In the genomic region with DNA sequence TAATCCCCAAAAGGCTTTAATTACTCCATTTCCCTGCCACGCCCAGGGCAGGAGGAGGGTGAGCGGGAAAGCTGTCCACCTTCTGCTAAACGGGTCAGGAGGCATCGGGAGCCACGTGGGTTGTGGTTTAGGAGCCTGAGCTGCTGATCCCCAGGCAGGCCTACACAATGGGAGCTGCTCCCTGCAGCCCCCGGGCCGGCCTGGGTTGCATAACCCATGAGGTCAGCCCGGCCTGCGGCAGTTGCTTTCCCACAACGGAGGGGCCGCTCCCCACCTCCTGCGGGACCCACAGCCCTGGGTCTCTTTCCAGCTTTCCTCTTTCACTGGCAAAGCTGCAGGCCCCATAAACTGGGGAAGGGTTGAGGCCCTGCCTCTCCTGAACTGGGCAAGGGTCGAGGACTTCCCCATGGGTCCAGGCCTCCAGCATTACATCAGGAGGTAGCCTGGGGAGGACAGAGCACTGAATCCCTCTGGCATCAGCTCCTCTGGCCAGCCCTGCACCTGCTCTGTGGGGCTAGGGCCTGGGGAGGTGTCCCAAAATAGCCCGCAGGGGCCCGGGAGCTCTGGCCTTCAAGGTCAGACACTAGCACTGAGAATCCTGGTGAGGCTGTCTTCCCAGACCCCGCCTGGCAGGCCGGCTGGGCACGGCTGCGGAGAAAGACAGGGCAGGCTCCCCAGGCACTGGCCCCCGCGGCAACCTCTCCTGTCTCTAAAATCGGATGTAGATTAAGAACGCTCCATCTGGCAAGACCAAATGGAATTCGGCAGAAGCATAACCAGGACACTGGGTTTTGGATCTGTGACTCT, we compare ENCODE assay signal across 14 cellular contexts. TPM values are rescaled to one million over a fixed set of nuclear protein-coding genes. Genes with fewer than 3 reads are reported as not detected.
A peak's percentile ranks its signal among the peaks of the same experiment; 100 is the strongest.
DNase-seq lines count a peak whose midpoint lies in the region; ATAC-seq and TF ChIP-seq lines count a peak whose summit lies in the region.
"Had no signal": no experiment of that assay in that cellular context is flagged by ENCODE, and none has a peak within 500 bp of the region (broad histone marks: within the 10 kb centered on the region; RNA-seq: fewer than 3 reads in every experiment).

No MANE protein-coding gene starts in this region.

- H3K27me3 ChIP-seq in HUES64 (ENCODE audit: insufficient read depth, low read length), result no peaks in the 10 kb centered on the region
- H3K27me3 ChIP-seq in Peyer's patch, result no peaks in the 10 kb centered on the region
- H3K27me3 ChIP-seq in heart left ventricle, result no peaks in the 10 kb centered on the region

- ATAC-seq in heart left ventricle (peak; percentile 60 to 85 (median 84)), HG02623 (IDR thresholded peaks at IDR 0.05; ENCODE audit: unreplicated experiment) (no peak), GM19463 (IDR thresholded peaks at IDR 0.05; ENCODE audit: unreplicated experiment) (no peak)
- ATAC-seq: activated naive CD8-positive, alpha-beta T cell treated with anti-CD3 and anti-CD28 coated beads, Interleukin-2, amount 50 U/mL, for 24 hours; stimulated activated memory B cell treated with anti-CD40 and anti-IgM and Interleukin-4, amounts not matched to agents 10 μg/mL and 1 μg/mL and 100 μg/mL, for 72 hours had no signal

- peak in 2 of 3 donors; percentile 54 to 57 for DNase-seq in Peyer's patch
- DNase-seq in heart left ventricle, result peak in 4 of 5 donors; percentile 27 to 69 (median 50)
- no peak for DNase-seq in progenitor cell of endocrine pancreas (ENCODE audit: low spot score, unreplicated experiment)
- DNase-seq in activated CD4-positive, alpha-beta memory T cell treated with anti-CD3 and anti-CD28 coated beads for 36 hours, result no peak
- DNase-seq in NCI-H2196 (lab: John Stamatoyannopoulos, UW; ENCODE audit: unreplicated experiment), result no peak
- DNase-seq: activated naive CD8-positive, alpha-beta T cell treated with anti-CD3 and anti-CD28 coated beads, Interleukin-2, amount 50 U/mL, for 24 hours; NCI-H1436 treated with DMSO at 0.1 percent for 48 hours; T-helper 9 cell had no signal

- TF ChIP-seq POLR2A in Peyer's patch (IDR thresholded peaks at IDR 0.05) (no peak), heart left ventricle (IDR thresholded peaks at IDR 0.05) (no peak)

- H3K4me3 Mint-ChIP-seq in progenitor cell of endocrine pancreas (ENCODE audit: low read depth), result no peak overlapping the region
- H3K4me3 Mint-ChIP-seq in activated CD4-positive, alpha-beta memory T cell treated with anti-CD3 and anti-CD28 coated beads for 36 hours, result no peak overlapping the region
- H3K4me3 Mint-ChIP-seq: activated naive CD8-positive, alpha-beta T cell treated with anti-CD3 and anti-CD28 coated beads, Interleukin-2, amount 50 U/mL, for 24 hours; stimulated activated memory B cell treated with anti-CD40 and anti-IgM and Interleukin-4, amounts not matched to agents 10 μg/mL and 1 μg/mL and 100 μg/mL, for 72 hours had no signal

- CTCF ChIA-PET in activated CD4-positive, alpha-beta memory T cell treated with anti-CD3 and anti-CD28 coated beads for 36 hours (lab: Charles Lee), result no interaction called here

- H3K36me3 ChIP-seq in HUES64 (ENCODE audit: insufficient read depth, low read length) (no peaks in the 10 kb centered on the region), Peyer's patch (no peaks in the 10 kb centered on the region), heart left ventricle (no peaks in the 10 kb centered on the region)

- peak overlapping the region; percentile 21; the same call in 1 of the 2 replicates for H3K9ac ChIP-seq in HUES64 (ENCODE audit: low read depth, low read length)

- TF ChIP-seq CTCF in Peyer's patch (IDR thresholded peaks at IDR 0.05), result no peak
- no peak for TF ChIP-seq CTCF in heart left ventricle (IDR thresholded peaks at IDR 0.05)
- no peak for TF ChIP-seq CTCF in progenitor cell of endocrine pancreas (IDR thresholded peaks at IDR 0.05; ENCODE audit: unreplicated experiment)

- H3K9me3 Mint-ChIP-seq in progenitor cell of endocrine pancreas (ENCODE audit: low read depth), result no peaks in the 10 kb centered on the region
- no peaks in the 10 kb centered on the region for H3K9me3 Mint-ChIP-seq in activated CD4-positive, alpha-beta memory T cell treated with anti-CD3 and anti-CD28 coated beads for 36 hours
- H3K9me3 Mint-ChIP-seq: activated naive CD8-positive, alpha-beta T cell treated with anti-CD3 and anti-CD28 coated beads, Interleukin-2, amount 50 U/mL, for 24 hours; stimulated activated memory B cell treated with anti-CD40 and anti-IgM and Interleukin-4, amounts not matched to agents 10 μg/mL and 1 μg/mL and 100 μg/mL, for 72 hours had no signal

- WGBS in HUES64, result 81% methylated on average over 24 of the region's 24 CpGs
- WGBS in heart left ventricle, 4 donors, result 54 to 60% (median 57%) methylated on average over 23 to 24 of the region's 24 CpGs

- intact Hi-C loops in heart left ventricle (cut with DNase I), result no loop called here
- intact Hi-C loops in activated CD4-positive, alpha-beta memory T cell treated with anti-CD3 and anti-CD28 coated beads for 36 hours (cut with micrococcal nuclease), result no loop called here

- no peaks in the 10 kb centered on the region for H3K27me3 Mint-ChIP-seq in progenitor cell of endocrine pancreas
- no peaks in the 10 kb centered on the region for H3K27me3 Mint-ChIP-seq in activated CD4-positive, alpha-beta memory T cell treated with anti-CD3 and anti-CD28 coated beads for 36 hours
- H3K27me3 Mint-ChIP-seq: activated naive CD8-positive, alpha-beta T cell treated with anti-CD3 and anti-CD28 coated beads, Interleukin-2, amount 50 U/mL, for 24 hours; stimulated activated memory B cell treated with anti-CD40 and anti-IgM and Interleukin-4, amounts not matched to agents 10 μg/mL and 1 μg/mL and 100 μg/mL, for 72 hours had no signal

- POLR2A ChIA-PET in activated CD4-positive, alpha-beta memory T cell treated with anti-CD3 and anti-CD28 coated beads for 36 hours (lab: Charles Lee), result interaction anchor here (0.6 kb wide), 1 partner anchor 1370 kb away, joined by 5 read pairs; no protein-coding TSS in a partner anchor

- H3K27ac Mint-ChIP-seq in progenitor cell of endocrine pancreas, result peak overlapping the region; percentile 37
- H3K27ac Mint-ChIP-seq in activated CD4-positive, alpha-beta memory T cell treated with anti-CD3 and anti-CD28 coated beads for 36 hours, result no peak overlapping the region
- H3K27ac Mint-ChIP-seq: activated naive CD8-positive, alpha-beta T cell treated with anti-CD3 and anti-CD28 coated beads, Interleukin-2, amount 50 U/mL, for 24 hours; stimulated activated memory B cell treated with anti-CD40 and anti-IgM and Interleukin-4, amounts not matched to agents 10 μg/mL and 1 μg/mL and 100 μg/mL, for 72 hours had no signal

- H3K9me3 ChIP-seq in HUES64 (ENCODE audit: insufficient read depth, low read depth, low read length), result no peaks in the 10 kb centered on the region
- no peaks in the 10 kb centered on the region for H3K9me3 ChIP-seq in Peyer's patch
- no peaks in the 10 kb centered on the region for H3K9me3 ChIP-seq in heart left ventricle

- H3K27ac ChIP-seq in HUES64 (ENCODE audit: low read depth, low read length) (no peak overlapping the region), Peyer's patch (peak overlapping the region in 1 of 4 donors; percentile 21), heart left ventricle (peak overlapping the region in 10 of 12 donors; percentile 0 to 81 (median 64))

- H3K4me1 ChIP-seq in HUES64 (ENCODE audit: insufficient read depth, low read length), result no peaks in the 10 kb centered on the region
- peaks cover 0 to 19% (median 6%) of the 10 kb centered on the region in 4 donors for H3K4me1 ChIP-seq in Peyer's patch
- H3K4me1 ChIP-seq in heart left ventricle, result peaks cover 0 to 22% (median 6%) of the 10 kb centered on the region in 12 donors

- H3K4me3 ChIP-seq in HUES64 (ENCODE audit: low read length) (no peak overlapping the region), Peyer's patch (no peak overlapping the region), heart left ventricle (peak overlapping the region in 9 of 12 donors; percentile 2 to 54 (median 39))

- H3K4me1 Mint-ChIP-seq in progenitor cell of endocrine pancreas (ENCODE audit: low read depth), result peaks cover 13% of the 10 kb centered on the region
- peaks cover 21% of the 10 kb centered on the region for H3K4me1 Mint-ChIP-seq in activated CD4-positive, alpha-beta memory T cell treated with anti-CD3 and anti-CD28 coated beads for 36 hours (ENCODE audit: low read depth)

- no peaks in the 10 kb centered on the region for H3K36me3 Mint-ChIP-seq in progenitor cell of endocrine pancreas (ENCODE audit: insufficient read depth)
- no peaks in the 10 kb centered on the region for H3K36me3 Mint-ChIP-seq in activated CD4-positive, alpha-beta memory T cell treated with anti-CD3 and anti-CD28 coated beads for 36 hours
- H3K36me3 Mint-ChIP-seq: stimulated activated memory B cell treated with anti-CD40 and anti-IgM and Interleukin-4, amounts not matched to agents 10 μg/mL and 1 μg/mL and 100 μg/mL, for 72 hours had no signal

RNA-seq across cellular contexts. Expression of a gene that starts 47.3 kb away (rescaled TPM):
- 1.4 TPM for polyA plus RNA-seq in HUES64 (2013, experiment 1 of 2)
- 4.6 TPM for polyA plus RNA-seq in HUES64 (2013, experiment 2 of 2)
- total RNA-seq in Peyer's patch, result not detected
- total RNA-seq in heart left ventricle, result not detected
- under 1 TPM in 1 of 2 donors, not detected in 1; 0.30 TPM for polyA plus RNA-seq in heart left ventricle
- not detected in 2 replicates for total RNA-seq in progenitor cell of endocrine pancreas
- total RNA-seq in activated CD4-positive, alpha-beta memory T cell treated with anti-CD3 and anti-CD28 coated beads for 36 hours, result under 1 TPM in 1 of 2 experiments, not detected in 1; 0.36 TPM
- total RNA-seq: dermis microvascular lymphatic vessel endothelial cell, frontal cortex had no signal

RNA-seq across cellular contexts. Expression of a gene that starts 52.4 kb away (rescaled TPM):
- 2.3 TPM for polyA plus RNA-seq in HUES64 (2013, experiment 1 of 2)
- 1.5 TPM for polyA plus RNA-seq in HUES64 (2013, experiment 2 of 2)
- total RNA-seq in Peyer's patch (100 to 1,000 TPM in 3 of 4 donors, 10 to 100 TPM in 1; 25.6 to 284 (median 204) TPM), heart left ventricle (1 to 10 TPM in 1 of 9 donors, under 1 TPM in 1, not detected in 7; 0.83 to 1.9 TPM), progenitor cell of endocrine pancreas (0.34 and 0.62 TPM in 2 replicates)
- under 1 TPM; 0.18 to 0.72 TPM for polyA plus RNA-seq in heart left ventricle
- total RNA-seq in activated CD4-positive, alpha-beta memory T cell treated with anti-CD3 and anti-CD28 coated beads for 36 hours, result not detected
- total RNA-seq: dermis microvascular lymphatic vessel endothelial cell, frontal cortex had no signal

Comparison
In these comparisons a context has a peak if more than half of its experiments do, and no peak if none do; other contexts are left out.
1. H3K4me3 ChIP-seq: peak in heart left ventricle (9 of 12); none in HUES64 (single experiment) and Peyer's patch (0 of 4).
2. DNase-seq: peak in Peyer's patch (2 of 3) and heart left ventricle (4 of 5); none in progenitor cell of endocrine pancreas (single experiment), activated CD4-positive, alpha-beta memory T cell treated with anti-CD3 and anti-CD28 coated beads for 36 hours (single experiment) and NCI-H2196 (single experiment).
3. ATAC-seq: peak in heart left ventricle (4 of 4); none in HG02623 (single experiment) and GM19463 (single experiment).
4. RNA of a gene that starts 52.4 kb away (total RNA-seq): 25.6 to 284 TPM in Peyer's patch; 0.34 to 0.62 TPM in progenitor cell of endocrine pancreas, not detected in activated CD4-positive, alpha-beta memory T cell treated with anti-CD3 and anti-CD28 coated beads for 36 hours and 0.83 to 1.9 TPM in heart left ventricle; every median in the first group is over 4 times any median in the second.